Comparison of ENCODE assay signal across 24 cellular contexts in the genomic region with DNA sequence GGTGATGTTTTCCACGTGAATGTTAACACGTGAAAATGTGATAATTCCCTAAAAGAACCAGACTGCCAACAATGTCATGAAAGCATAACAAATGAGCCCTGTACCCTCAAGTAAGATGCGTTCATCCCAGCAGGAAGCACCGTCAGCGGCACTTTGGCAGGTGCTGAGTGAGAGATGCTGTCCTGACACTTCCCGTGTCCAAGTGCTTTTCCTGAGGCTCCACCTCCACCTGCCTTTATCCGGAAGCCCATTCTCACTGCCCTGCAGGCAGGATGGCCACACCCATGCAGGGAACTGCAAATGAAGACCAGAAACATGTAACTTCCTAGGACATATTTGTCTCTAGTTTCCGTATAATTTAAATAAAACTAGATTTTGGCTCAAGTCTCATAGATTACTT.
"Had no signal": no experiment of that assay in that cellular context is flagged by ENCODE, and none has a peak within 500 bp of the region (broad histone marks: within the 10 kb centered on the region; RNA-seq: fewer than 3 reads in every experiment).

No MANE protein-coding gene starts in this region.

- H3K27me3 Mint-ChIP-seq: activated CD4-positive, alpha-beta T cell treated with anti-CD3 and anti-CD28 coated beads for 36 hours; activated CD8-positive, alpha-beta memory T cell treated with anti-CD3 and anti-CD28 coated beads, Interleukin-2, amount 10 ng/mL, durations not matched to agents 7 days and 5 days had no signal

- H3K27ac Mint-ChIP-seq: activated CD4-positive, alpha-beta T cell treated with anti-CD3 and anti-CD28 coated beads for 36 hours; activated CD8-positive, alpha-beta memory T cell treated with anti-CD3 and anti-CD28 coated beads, Interleukin-2, amount 10 ng/mL, durations not matched to agents 7 days and 5 days; activated CD8-positive, alpha-beta T cell treated with anti-CD3 and anti-CD28 coated beads, Interleukin-2, amount 10 ng/mL, durations not matched to agents 7 days and 5 days; activated T-cell treated with anti-CD3 and anti-CD28 coated beads, Interleukin-2, amount 50 U/mL, for 72 hours; nephron had no signal

- H3K27me3 ChIP-seq: colonic mucosa, gastrocnemius medialis, tibial artery, upper lobe of right lung had no signal

- H3K36me3 Mint-ChIP-seq: activated CD8-positive, alpha-beta memory T cell treated with anti-CD3 and anti-CD28 coated beads, Interleukin-2, amount 10 ng/mL, durations not matched to agents 7 days and 5 days had no signal

- H3K4me1 Mint-ChIP-seq: activated CD4-positive, alpha-beta T cell treated with anti-CD3 and anti-CD28 coated beads for 36 hours; activated CD8-positive, alpha-beta memory T cell treated with anti-CD3 and anti-CD28 coated beads, Interleukin-2, amount 10 ng/mL, durations not matched to agents 7 days and 5 days had no signal

- DNase-seq: activated CD4-positive, alpha-beta T cell treated with anti-CD3 and anti-CD28 coated beads for 36 hours; activated CD4-positive, CD25-positive, alpha-beta regulatory T cell; activated CD8-positive, alpha-beta memory T cell treated with anti-CD3 and anti-CD28 coated beads, Interleukin-2, amount 10 ng/mL, durations not matched to agents 7 days and 5 days; activated CD8-positive, alpha-beta T cell treated with anti-CD3 and anti-CD28 coated beads, Interleukin-2, amount 10 ng/mL, durations not matched to agents 7 days and 5 days; activated naive CD4-positive, alpha-beta T cell; activated T-cell treated with anti-CD3 and anti-CD28 coated beads, Interleukin-2, amount 50 U/mL, for 72 hours; aorta; body of pancreas; cerebellar nuclear complex; colonic mucosa; effector CD8-positive, alpha-beta T cell; gastrocnemius medialis; glutamatergic neuron; left cardiac atrium; left ventricle myocardium superior; psoas muscle; stimulated activated CD4-positive, alpha-beta T cell treated with anti-CD3 and anti-CD28 coated beads, Interleukin-15, amount 100 ng/mL, for 24 hours; stimulated activated naive CD4-positive, alpha-beta T cell; tibial artery; upper lobe of right lung had no signal

- ATAC-seq: activated CD4-positive, alpha-beta T cell treated with anti-CD3 and anti-CD28 coated beads for 36 hours; activated CD8-positive, alpha-beta memory T cell treated with anti-CD3 and anti-CD28 coated beads, Interleukin-2, amount 10 ng/mL, durations not matched to agents 7 days and 5 days; activated CD8-positive, alpha-beta T cell treated with anti-CD3 and anti-CD28 coated beads, Interleukin-2, amount 10 ng/mL, durations not matched to agents 7 days and 5 days; activated naive CD4-positive, alpha-beta T cell treated with anti-CD3 and anti-CD28 coated beads, Interleukin-2, amount 50 U/mL, for 72 hours; activated T-cell treated with anti-CD3 and anti-CD28 coated beads, Interleukin-2, amount 50 U/mL, for 72 hours; body of pancreas; gastrocnemius medialis; left cardiac atrium; left ventricle myocardium superior; psoas muscle; upper lobe of right lung had no signal

- H3K4me1 ChIP-seq: body of pancreas, colonic mucosa, gastrocnemius medialis, parathyroid adenoma, psoas muscle, suprapubic skin, tibial artery, upper lobe of right lung had no signal

- H3K36me3 ChIP-seq: colonic mucosa, gastrocnemius medialis, suprapubic skin, tibial artery, upper lobe of right lung had no signal

- H3K9ac ChIP-seq: parathyroid adenoma had no signal

- H3K9me3 ChIP-seq: body of pancreas, colonic mucosa, gastrocnemius medialis, psoas muscle, suprapubic skin, tibial artery, upper lobe of right lung had no signal

- H3K4me3 Mint-ChIP-seq: activated CD4-positive, alpha-beta T cell treated with anti-CD3 and anti-CD28 coated beads for 36 hours; activated CD8-positive, alpha-beta memory T cell treated with anti-CD3 and anti-CD28 coated beads, Interleukin-2, amount 10 ng/mL, durations not matched to agents 7 days and 5 days; activated CD8-positive, alpha-beta T cell treated with anti-CD3 and anti-CD28 coated beads, Interleukin-2, amount 10 ng/mL, durations not matched to agents 7 days and 5 days; activated T-cell treated with anti-CD3 and anti-CD28 coated beads, Interleukin-2, amount 50 U/mL, for 72 hours; nephron had no signal

- H3K4me3 ChIP-seq: body of pancreas, colonic mucosa, gastrocnemius medialis, psoas muscle, suprapubic skin, tibial artery, upper lobe of right lung had no signal

- H3K27ac ChIP-seq: body of pancreas, colonic mucosa, gastrocnemius medialis, parathyroid adenoma, psoas muscle, suprapubic skin, tibial artery, upper lobe of right lung had no signal

- H3K9me3 Mint-ChIP-seq: nephron had no signal
